In the genomic region with DNA sequence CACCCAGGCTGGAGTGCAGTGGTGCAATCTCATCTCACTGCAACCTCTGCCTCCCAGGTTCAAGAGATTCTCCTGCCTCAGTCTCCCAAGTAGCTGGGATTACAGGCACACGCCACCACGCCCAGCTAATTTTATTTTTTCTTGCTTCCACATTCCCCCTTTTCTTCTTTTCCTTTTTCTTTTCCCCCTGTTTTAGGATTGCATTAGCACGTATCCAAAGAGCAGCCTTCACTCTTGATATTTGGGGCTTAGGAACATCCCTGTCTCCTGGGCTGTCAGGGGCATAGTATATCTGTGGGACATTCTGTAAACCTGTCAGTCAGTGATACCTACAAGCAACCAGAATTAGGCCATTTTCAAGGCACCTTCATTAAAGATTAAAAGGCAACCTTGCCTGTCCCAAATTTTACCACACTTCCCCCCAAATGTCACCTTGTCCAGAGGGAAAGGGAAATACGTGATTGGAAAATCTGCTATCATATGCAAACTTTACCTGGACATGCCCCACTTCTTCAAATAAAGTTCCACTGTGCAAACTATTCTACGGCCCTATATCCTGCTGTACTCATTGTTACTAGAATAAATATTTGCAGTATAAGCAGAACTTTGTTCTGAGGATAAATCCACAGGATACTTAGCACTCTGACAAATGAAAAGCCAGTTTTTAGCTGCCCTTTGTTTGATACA, we compare ENCODE assay signal across 1 cellular context.
A peak's percentile ranks its signal among the peaks of the same experiment; 100 is the strongest.
TF ChIP-seq lines count a peak whose summit lies in the region.

No MANE protein-coding gene starts in this region.

TF ChIP-seq in HepG2, 621 proteins besides CTCF, POLR2A, EP300 and RAD21 (continued from another document and continues in another):
- TF ChIP-seq, protein P1, sequence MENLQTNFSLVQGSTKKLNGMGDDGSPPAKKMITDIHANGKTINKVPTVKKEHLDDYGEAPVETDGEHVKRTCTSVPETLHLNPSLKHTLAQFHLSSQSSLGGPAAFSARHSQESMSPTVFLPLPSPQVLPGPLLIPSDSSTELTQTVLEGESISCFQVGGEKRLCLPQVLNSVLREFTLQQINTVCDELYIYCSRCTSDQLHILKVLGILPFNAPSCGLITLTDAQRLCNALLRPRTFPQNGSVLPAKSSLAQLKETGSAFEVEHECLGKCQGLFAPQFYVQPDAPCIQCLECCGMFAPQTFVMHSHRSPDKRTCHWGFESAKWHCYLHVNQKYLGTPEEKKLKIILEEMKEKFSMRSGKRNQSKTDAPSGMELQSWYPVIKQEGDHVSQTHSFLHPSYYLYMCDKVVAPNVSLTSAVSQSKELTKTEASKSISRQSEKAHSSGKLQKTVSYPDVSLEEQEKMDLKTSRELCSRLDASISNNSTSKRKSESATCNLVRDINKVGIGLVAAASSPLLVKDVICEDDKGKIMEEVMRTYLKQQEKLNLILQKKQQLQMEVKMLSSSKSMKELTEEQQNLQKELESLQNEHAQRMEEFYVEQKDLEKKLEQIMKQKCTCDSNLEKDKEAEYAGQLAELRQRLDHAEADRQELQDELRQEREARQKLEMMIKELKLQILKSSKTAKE (CRISPR knock-in tag; IDR thresholded peaks at IDR 0.05; ENCODE audit: borderline replicate concordance): peak; percentile 87
- TF ChIP-seq NCOA1 (CRISPR knock-in tag; IDR thresholded peaks at IDR 0.05) (no peak; the same call in 1 of the 2 replicates), PAF1 (CRISPR knock-in tag; IDR thresholded peaks at IDR 0.05) (no peak), LCORL (IDR thresholded peaks at IDR 0.05) (peak; percentile 93), LCORL (CRISPR knock-in tag; IDR thresholded peaks at IDR 0.05) (peak; percentile 97), ZBTB3 (CRISPR knock-in tag; IDR thresholded peaks at IDR 0.05; ENCODE audit: borderline replicate concordance, low read depth) (no peak; the same call in 1 of the 2 replicates), SRSF9 (IDR thresholded peaks at IDR 0.05; ENCODE audit: borderline replicate concordance, insufficient read depth, low read depth, low read length, poor library complexity, severe bottlenecking) (no peak), MED1 (CRISPR knock-in tag; IDR thresholded peaks at IDR 0.05) (peak; percentile 98), PPARG (CRISPR knock-in tag; conservative IDR thresholded peaks at IDR 0.05) (peak; percentile 93), ZMYM3 (CRISPR knock-in tag; IDR thresholded peaks at IDR 0.05) (no peak), ZNF570 (CRISPR knock-in tag; IDR thresholded peaks at IDR 0.05; ENCODE audit: borderline replicate concordance) (no peak), ZNF292 (CRISPR knock-in tag; IDR thresholded peaks at IDR 0.05; ENCODE audit: borderline replicate concordance, low read depth) (peak; percentile 58; the same call in 1 of the 2 replicates), ZNF740 (CRISPR knock-in tag; IDR thresholded peaks at IDR 0.05) (no peak), SMARCC2 (IDR thresholded peaks at IDR 0.05) (no peak), ZNF556 (CRISPR knock-in tag; IDR thresholded peaks at IDR 0.05; ENCODE audit: borderline replicate concordance) (0 out of 2 replicates have a peak, but pooled peaks have one; percentile 14), ZNF775 (CRISPR knock-in tag; IDR thresholded peaks at IDR 0.05; ENCODE audit: borderline replicate concordance) (no peak), RBFOX2 (IDR thresholded peaks at IDR 0.05; ENCODE audit: low read depth, low read length) (no peak), ERF (CRISPR knock-in tag; IDR thresholded peaks at IDR 0.05) (peak; percentile 53; the same call in 1 of the 2 replicates), ZNF619 (CRISPR knock-in tag; IDR thresholded peaks at IDR 0.05) (no peak), ZBTB8A (CRISPR knock-in tag; IDR thresholded peaks at IDR 0.05; ENCODE audit: borderline replicate concordance, low read depth) (0 out of 2 replicates have a peak, but pooled peaks have one; percentile 36), XRCC5 (optimal IDR thresholded peaks at IDR 0.05; ENCODE audit: low read length) (no peak), ZKSCAN8 (CRISPR knock-in tag; IDR thresholded peaks at IDR 0.05; ENCODE audit: borderline replicate concordance) (peak; percentile 83; the same call in 1 of the 2 replicates), ZMAT3 (CRISPR knock-in tag; conservative IDR thresholded peaks at IDR 0.05) (no peak), PRDM15 (CRISPR knock-in tag; IDR thresholded peaks at IDR 0.05) (0 out of 2 replicates have a peak, but pooled peaks have one; percentile 3), GATAD2A (CRISPR knock-in tag; IDR thresholded peaks at IDR 0.05) (peak; percentile 96), ZNF678 (CRISPR knock-in tag; IDR thresholded peaks at IDR 0.05) (peak; percentile 52; the same call in 1 of the 2 replicates), CBFB (CRISPR knock-in tag; IDR thresholded peaks at IDR 0.05) (no peak), ZSCAN5A (CRISPR knock-in tag; IDR thresholded peaks at IDR 0.05; ENCODE audit: borderline replicate concordance) (no peak), ZNF75D (CRISPR knock-in tag; IDR thresholded peaks at IDR 0.05; ENCODE audit: borderline replicate concordance) (no peak), KDM2A (CRISPR knock-in tag; IDR thresholded peaks at IDR 0.05; ENCODE audit: borderline replicate concordance, low read depth) (no peak), ZNF350 (CRISPR knock-in tag; IDR thresholded peaks at IDR 0.05; ENCODE audit: borderline replicate concordance, low read depth) (no peak), KDM6A (CRISPR knock-in tag; IDR thresholded peaks at IDR 0.05; ENCODE audit: low read depth) (peak; percentile 71; the same call in 1 of the 2 replicates), ZNF549 (CRISPR knock-in tag; IDR thresholded peaks at IDR 0.05) (no peak), ZNF569 (CRISPR knock-in tag; IDR thresholded peaks at IDR 0.05; ENCODE audit: borderline replicate concordance) (no peak)
- TF ChIP-seq, protein P2, sequence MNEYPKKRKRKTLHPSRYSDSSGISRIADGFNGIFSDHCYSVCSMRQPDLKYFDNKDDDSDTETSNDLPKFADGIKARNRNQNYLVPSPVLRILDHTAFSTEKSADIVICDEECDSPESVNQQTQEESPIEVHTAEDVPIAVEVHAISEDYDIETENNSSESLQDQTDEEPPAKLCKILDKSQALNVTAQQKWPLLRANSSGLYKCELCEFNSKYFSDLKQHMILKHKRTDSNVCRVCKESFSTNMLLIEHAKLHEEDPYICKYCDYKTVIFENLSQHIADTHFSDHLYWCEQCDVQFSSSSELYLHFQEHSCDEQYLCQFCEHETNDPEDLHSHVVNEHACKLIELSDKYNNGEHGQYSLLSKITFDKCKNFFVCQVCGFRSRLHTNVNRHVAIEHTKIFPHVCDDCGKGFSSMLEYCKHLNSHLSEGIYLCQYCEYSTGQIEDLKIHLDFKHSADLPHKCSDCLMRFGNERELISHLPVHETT (CRISPR knock-in tag; conservative IDR thresholded peaks at IDR 0.05): no peak
- TF ChIP-seq, protein P3, sequence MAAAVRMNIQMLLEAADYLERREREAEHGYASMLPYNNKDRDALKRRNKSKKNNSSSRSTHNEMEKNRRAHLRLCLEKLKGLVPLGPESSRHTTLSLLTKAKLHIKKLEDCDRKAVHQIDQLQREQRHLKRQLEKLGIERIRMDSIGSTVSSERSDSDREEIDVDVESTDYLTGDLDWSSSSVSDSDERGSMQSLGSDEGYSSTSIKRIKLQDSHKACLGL (CRISPR knock-in tag; IDR thresholded peaks at IDR 0.05): no peak
- TF ChIP-seq, protein P4, sequence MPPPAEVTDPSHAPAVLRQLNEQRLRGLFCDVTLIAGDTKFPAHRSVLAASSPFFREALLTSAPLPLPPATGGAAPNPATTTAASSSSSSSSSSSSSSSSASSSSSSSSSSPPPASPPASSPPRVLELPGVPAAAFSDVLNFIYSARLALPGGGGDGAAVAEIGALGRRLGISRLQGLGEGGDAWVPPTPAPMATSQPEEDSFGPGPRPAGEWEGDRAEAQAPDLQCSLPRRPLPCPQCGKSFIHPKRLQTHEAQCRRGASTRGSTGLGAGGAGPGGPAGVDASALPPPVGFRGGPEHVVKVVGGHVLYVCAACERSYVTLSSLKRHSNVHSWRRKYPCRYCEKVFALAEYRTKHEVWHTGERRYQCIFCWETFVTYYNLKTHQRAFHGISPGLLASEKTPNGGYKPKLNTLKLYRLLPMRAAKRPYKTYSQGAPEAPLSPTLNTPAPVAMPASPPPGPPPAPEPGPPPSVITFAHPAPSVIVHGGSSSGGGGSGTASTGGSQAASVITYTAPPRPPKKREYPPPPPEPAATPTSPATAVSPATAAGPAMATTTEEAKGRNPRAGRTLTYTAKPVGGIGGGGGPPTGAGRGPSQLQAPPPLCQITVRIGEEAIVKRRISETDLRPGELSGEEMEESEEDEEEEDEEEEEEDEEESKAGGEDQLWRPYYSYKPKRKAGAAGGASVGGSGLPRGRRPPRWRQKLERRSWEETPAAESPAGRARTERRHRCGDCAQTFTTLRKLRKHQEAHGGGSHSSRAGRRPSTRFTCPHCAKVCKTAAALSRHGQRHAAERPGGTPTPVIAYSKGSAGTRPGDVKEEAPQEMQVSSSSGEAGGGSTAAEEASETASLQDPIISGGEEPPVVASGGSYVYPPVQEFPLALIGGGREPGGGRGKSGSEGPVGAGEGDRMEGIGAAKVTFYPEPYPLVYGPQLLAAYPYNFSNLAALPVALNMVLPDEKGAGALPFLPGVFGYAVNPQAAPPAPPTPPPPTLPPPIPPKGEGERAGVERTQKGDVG (CRISPR knock-in tag; IDR thresholded peaks at IDR 0.05; ENCODE audit: borderline replicate concordance): no peak
- TF ChIP-seq, protein P5, sequence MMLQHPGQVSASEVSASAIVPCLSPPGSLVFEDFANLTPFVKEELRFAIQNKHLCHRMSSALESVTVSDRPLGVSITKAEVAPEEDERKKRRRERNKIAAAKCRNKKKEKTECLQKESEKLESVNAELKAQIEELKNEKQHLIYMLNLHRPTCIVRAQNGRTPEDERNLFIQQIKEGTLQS (CRISPR knock-in tag; IDR thresholded peaks at IDR 0.05): peak; percentile 58; the same call in 1 of the 2 replicates
- TF ChIP-seq, protein P6, sequence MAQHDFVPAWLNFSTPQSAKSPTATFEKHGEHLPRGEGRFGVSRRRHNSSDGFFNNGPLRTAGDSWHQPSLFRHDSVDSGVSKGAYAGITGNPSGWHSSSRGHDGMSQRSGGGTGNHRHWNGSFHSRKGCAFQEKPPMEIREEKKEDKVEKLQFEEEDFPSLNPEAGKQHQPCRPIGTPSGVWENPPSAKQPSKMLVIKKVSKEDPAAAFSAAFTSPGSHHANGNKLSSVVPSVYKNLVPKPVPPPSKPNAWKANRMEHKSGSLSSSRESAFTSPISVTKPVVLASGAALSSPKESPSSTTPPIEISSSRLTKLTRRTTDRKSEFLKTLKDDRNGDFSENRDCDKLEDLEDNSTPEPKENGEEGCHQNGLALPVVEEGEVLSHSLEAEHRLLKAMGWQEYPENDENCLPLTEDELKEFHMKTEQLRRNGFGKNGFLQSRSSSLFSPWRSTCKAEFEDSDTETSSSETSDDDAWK (CRISPR knock-in tag; IDR thresholded peaks at IDR 0.05): no peak
